17 cellular contexts compared by ENCODE assay signal in the genomic region with DNA sequence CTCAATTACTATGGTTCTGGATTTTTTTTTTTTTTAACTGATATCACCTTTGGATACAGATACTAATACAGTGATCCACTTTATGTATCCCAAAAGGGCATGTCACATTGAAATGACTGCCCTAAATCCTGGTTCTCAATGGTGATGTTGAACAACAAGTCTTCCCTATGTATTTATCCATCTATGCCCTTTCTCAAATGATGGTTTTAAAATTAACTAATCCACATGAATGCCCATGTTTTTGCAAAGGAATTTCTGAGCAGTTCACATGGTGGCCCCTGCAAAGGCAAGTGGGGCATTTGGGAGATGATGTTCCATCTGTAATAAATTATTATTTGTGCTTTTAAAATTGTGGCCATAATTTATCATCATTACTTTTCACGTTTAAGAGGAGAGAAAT. TPM values are rescaled to one million over a fixed set of nuclear protein-coding genes. Genes with fewer than 3 reads are reported as not detected.
DNase-seq lines count a peak whose midpoint lies in the region; ATAC-seq, FAIRE-seq and TF ChIP-seq lines count a peak whose summit lies in the region.
"Had no signal": no experiment of that assay in that cellular context is flagged by ENCODE, and none has a peak within 500 bp of the region (broad histone marks: within the 10 kb centered on the region; RNA-seq: fewer than 3 reads in every experiment).

No MANE protein-coding gene starts in this region.

- no peaks in the 10 kb centered on the region for H3K79me1 ChIP-seq in H9 (ENCODE audit: insufficient read depth, low read depth, low read length, poor library complexity, severe bottlenecking)

- 0% methylated on average over 1 of the region's 1 CpG for WGBS in K562 (ENCODE audit: insufficient coverage, low coverage, missing lambda C conversion rate)
- no CpG with 5 or more reads among the region's 1 CpG for WGBS in H9 (ENCODE audit: extremely low coverage, insufficient read length, low lambda C conversion rate)

- H3K9me3 Mint-ChIP-seq in neural progenitor cell (no peaks in the 10 kb centered on the region), H9 (no peaks in the 10 kb centered on the region; a peak in 3 of 5 replicates)
- H3K9me3 Mint-ChIP-seq: CD8-positive, alpha-beta T cell; GM23338 had no signal

- H4K91ac ChIP-seq in H9 (ENCODE audit: insufficient read length, low read depth, low read length): no peak overlapping the region

- CTCF ChIA-PET in K562 (lab: Yijun Ruan, JAX; ENCODE audit: low intra/inter-chr PET ratio): interaction anchor here (0.9 to 3.9 kb wide), 4 partner anchors 123 to 330 kb away, joined by 5 to 47 read pairs (median 8); no protein-coding TSS in a partner anchor

- H3K27ac ChIP-seq in K562 (ENCODE audit: extremely low read depth, low read depth, low read length) (no peak overlapping the region), neural progenitor cell (no peak overlapping the region), H9 (ENCODE audit: insufficient read length, low read depth, low read length) (no peak overlapping the region)
- H3K27ac ChIP-seq: A549; BLaER1 treated with 17β-estradiol and CSF1 and Interleukin-3, amounts not matched to agents 10 nM and 100 nM had no signal

- H4K5ac ChIP-seq in H9 (ENCODE audit: insufficient read length, low read depth, low read length): no peak overlapping the region

- no peak for DNase-seq in BE2C
- DNase-seq in K562 (ENCODE audit: extremely low read depth in 1 of 4, low spot score in 3 of 4): no peak
- peak; percentile 48 for DNase-seq in globus pallidus (ENCODE audit: low spot score)
- no peak for DNase-seq in neural progenitor cell (ENCODE audit: low spot score)
- no peak for DNase-seq in glomerular visceral epithelial cell (ENCODE audit: extremely low spot score)
- no peak for DNase-seq in H9
- DNase-seq in stimulated activated CD4-positive, alpha-beta T cell treated with anti-CD3 and anti-CD28 coated beads, Interleukin-15, amount 100 ng/mL, for 24 hours: no peak
- DNase-seq: CD8-positive, alpha-beta T cell; NCI-H2227 treated with DMSO at 0.1 percent for 48 hours; SHP77 had no signal

- H3K4me3 Mint-ChIP-seq in neural progenitor cell (peak overlapping the region; percentile 98), H9 (no peak overlapping the region)
- H3K4me3 Mint-ChIP-seq: CD8-positive, alpha-beta T cell; IgD-negative memory B cell had no signal

- H3K9ac ChIP-seq in K562 (ENCODE audit: insufficient read depth in 1 of 2, low read depth in 2 of 2, low read length in 2 of 2): peak overlapping the region in 1 of 2 experiments; percentile 18; a peak in 1 of 4 replicates
- no peak overlapping the region for H3K9ac ChIP-seq in neural progenitor cell
- no peak overlapping the region for H3K9ac ChIP-seq in H9 (ENCODE audit: extremely low read depth, insufficient read length, low read length)
- H3K9ac ChIP-seq: BLaER1 treated with 17β-estradiol and CSF1 and Interleukin-3, amounts not matched to agents 10 nM and 100 nM had no signal

- H2AK5ac ChIP-seq in H9 (ENCODE audit: insufficient read length, low read length): no peak overlapping the region

- BruUV-seq in K562 (replicated peaks; lab: Mats Ljungman, UMichigan): no TSS peak

- H3K4ac ChIP-seq in H9 (ENCODE audit: low read depth, low read length): no peak overlapping the region

- H3K27me3 Mint-ChIP-seq in neural progenitor cell (ENCODE audit: insufficient read depth, low read depth) (peaks cover 11% of the 10 kb centered on the region), H9 (ENCODE audit: low read depth) (peaks cover 81% of the 10 kb centered on the region)

- no peak overlapping the region for H3K14ac ChIP-seq in H9 (ENCODE audit: insufficient read depth, low read length)

- H3F3A ChIP-seq in neural progenitor cell (ENCODE audit: low read depth): peaks cover 16% of the 10 kb centered on the region

- H3K23ac ChIP-seq in H9 (ENCODE audit: insufficient read length, low read depth, low read length): no peak overlapping the region

- no peak overlapping the region for H4K8ac ChIP-seq in H9 (replicated peaks; ENCODE audit: insufficient read length, low read depth, low read length)

- no peaks in the 10 kb centered on the region for H3K9me1 ChIP-seq in K562 (ENCODE audit: control insufficient read depth, insufficient read depth, low read length)

- intact Hi-C loops in K562 (cut with micrococcal nuclease): loop anchor here (1.0 to 5.0 kb wide), 5 partner anchors 124 to 1710 kb away; no protein-coding TSS in a partner anchor

- H3K4me2 ChIP-seq in K562 (ENCODE audit: insufficient read depth, low read length) (peak overlapping the region; percentile 20; the same call in 1 of the 2 replicates), neural progenitor cell (no peak overlapping the region), H9 (ENCODE audit: insufficient read depth, insufficient read length, low read length) (no peak overlapping the region)
- H3K4me2 ChIP-seq: A549; BLaER1 treated with 17β-estradiol and CSF1 and Interleukin-3, amounts not matched to agents 10 nM and 100 nM had no signal

- TF ChIP-seq CTCF in BE2C (IDR thresholded peaks at IDR 0.05; ENCODE audit: low read depth, low read length): no peak
- TF ChIP-seq CTCF in K562 (IDR thresholded peaks at IDR 0.05 in 2 of 3, conservative IDR thresholded peaks at IDR 0.05 in 1 of 3; ENCODE audit: insufficient read depth in 2 of 3, low read depth in 1 of 3, low read length in 3 of 3): no peak
- no peak for TF ChIP-seq CTCF in neural progenitor cell (IDR thresholded peaks at IDR 0.05)
- no peak for TF ChIP-seq CTCF in H9 (conservative IDR thresholded peaks at IDR 0.05)

- H3K27me3 ChIP-seq in BE2C (no peaks in the 10 kb centered on the region), K562 (ENCODE audit: control insufficient read depth in 2 of 2, insufficient read depth in 2 of 2, low read length in 2 of 2) (no peaks in the 10 kb centered on the region), neural progenitor cell (peaks cover 84% of the 10 kb centered on the region), H9 (ENCODE audit: insufficient read depth, low read length) (peaks cover 4% of the 10 kb centered on the region; the same call in 1 of the 2 replicates)

- TF ChIP-seq RAD21 in K562 (CRISPR knock-in tag; conservative IDR thresholded peaks at IDR 0.05 in 1 of 2, IDR thresholded peaks at IDR 0.05 in 1 of 2): no peak

- peaks cover 15% of the 10 kb centered on the region for H3K36me3 ChIP-seq in BE2C
- H3K36me3 ChIP-seq in K562 (ENCODE audit: control insufficient read depth, insufficient read depth, low read length): peaks cover 3% of the 10 kb centered on the region; the same call in 1 of the 3 replicates
- no peaks in the 10 kb centered on the region for H3K36me3 ChIP-seq in neural progenitor cell
- H3K36me3 ChIP-seq: BLaER1 treated with 17β-estradiol and CSF1 and Interleukin-3, amounts not matched to agents 10 nM and 100 nM had no signal

- no peak overlapping the region for H3K56ac ChIP-seq in H9 (ENCODE audit: insufficient read length, low read depth, low read length)

- in situ Hi-C loops in K562 (cut with MboI): loop anchor here (5.0 to 25.0 kb wide), 4 partner anchors 140 to 1713 kb away; no protein-coding TSS in a partner anchor

- H3K4me1 Mint-ChIP-seq in neural progenitor cell (peaks cover 42% of the 10 kb centered on the region), H9 (peaks cover 32 to 35% of the 10 kb centered on the region in 2 experiments)

- H3K79me2 ChIP-seq in K562 (ENCODE audit: control insufficient read depth, insufficient read depth, low read length) (peaks cover 66% of the 10 kb centered on the region), neural progenitor cell (ENCODE audit: low read depth) (no peaks in the 10 kb centered on the region), H9 (ENCODE audit: insufficient read depth, low read length) (no peaks in the 10 kb centered on the region)

- H3K9me3 ChIP-seq in BE2C (no peaks in the 10 kb centered on the region), K562 (replicated peaks; ENCODE audit: control insufficient read depth, insufficient read depth, low read depth, low read length) (no peaks in the 10 kb centered on the region), neural progenitor cell (ENCODE audit: low read depth) (no peaks in the 10 kb centered on the region), H9 (ENCODE audit: control insufficient read depth, low read depth, low read length) (no peaks in the 10 kb centered on the region)
- H3K9me3 ChIP-seq: A549; BLaER1 treated with 17β-estradiol and CSF1 and Interleukin-3, amounts not matched to agents 10 nM and 100 nM had no signal

- no peak for ATAC-seq in K562
- ATAC-seq: A549; CD8-positive, alpha-beta T cell; GM23338 had no signal

- H2BK5ac ChIP-seq in H9 (ENCODE audit: insufficient read length, low read length): no peak overlapping the region

- H3K4me3 ChIP-seq in BE2C (ENCODE audit: low read depth, low read length) (peak overlapping the region; percentile 89), K562 (no peak overlapping the region), neural progenitor cell (no peak overlapping the region)
- H3K4me3 ChIP-seq: A549; BLaER1 treated with 17β-estradiol and CSF1 and Interleukin-3, amounts not matched to agents 10 nM and 100 nM had no signal

- H2BK20ac ChIP-seq in H9 (ENCODE audit: low read depth, low read length, poor library complexity, severe bottlenecking): no peak overlapping the region

- H3K36me3 Mint-ChIP-seq in neural progenitor cell (no peaks in the 10 kb centered on the region), H9 (ENCODE audit: insufficient read depth in 1 of 3, low read depth in 3 of 3) (no peaks in the 10 kb centered on the region)
- H3K36me3 Mint-ChIP-seq: CD8-positive, alpha-beta T cell; IgD-negative memory B cell had no signal

- H2AFZ ChIP-seq in K562 (ENCODE audit: low read depth, low read length): no peak overlapping the region
- H2AFZ ChIP-seq in neural progenitor cell (replicated peaks): no peak overlapping the region
- no peak overlapping the region for H2AFZ ChIP-seq in H9 (ENCODE audit: low read length)
- H2AFZ ChIP-seq: GM23338 had no signal

- H3T11ph ChIP-seq in H9 (ENCODE audit: low read length): no peak overlapping the region

- TF ChIP-seq EP300 in K562 (IDR thresholded peaks at IDR 0.05; ENCODE audit: low read length): no peak

- POLR2A ChIA-PET in K562 (lab: Yijun Ruan, JAX): interaction anchor here (1.0 to 1.1 kb wide), 3 partner anchors 20 to 155 kb away, joined by 3 to 4 read pairs (median 3); no protein-coding TSS in a partner anchor

- H3K18ac ChIP-seq in H9 (ENCODE audit: insufficient read length, low read depth, low read length): no peak overlapping the region

- no peak overlapping the region for H2BK15ac ChIP-seq in H9 (ENCODE audit: low read depth, low read length)

- H2BK120ac ChIP-seq in H9 (ENCODE audit: low read depth, low read length, poor library complexity, severe bottlenecking): no peak overlapping the region

- H3K4me1 ChIP-seq in BE2C: peaks cover 18% of the 10 kb centered on the region
- peaks cover 6 to 31% of the 10 kb centered on the region in 2 experiments; a peak in 4 of 5 replicates for H3K4me1 ChIP-seq in K562 (replicated peaks in 1 of 2; ENCODE audit: control insufficient read depth in 2 of 2, insufficient read depth in 2 of 2, low read length in 2 of 2)
- H3K4me1 ChIP-seq in neural progenitor cell: peaks cover 20% of the 10 kb centered on the region
- peaks cover 6% of the 10 kb centered on the region; the same call in 1 of the 2 replicates for H3K4me1 ChIP-seq in H9 (ENCODE audit: insufficient read depth, low read length)
- H3K4me1 ChIP-seq: A549 had no signal

- TF ChIP-seq POLR2A in K562 (conservative IDR thresholded peaks at IDR 0.05): no peak

- H4K20me1 ChIP-seq in K562 (replicated peaks; ENCODE audit: control insufficient read depth, insufficient read depth, low read length): no peaks in the 10 kb centered on the region
- H4K20me1 ChIP-seq in neural progenitor cell (ENCODE audit: low read depth): no peaks in the 10 kb centered on the region
- H4K20me1 ChIP-seq in H9 (ENCODE audit: control insufficient read depth, insufficient read depth, insufficient read length): no peaks in the 10 kb centered on the region
- H4K20me1 ChIP-seq: BLaER1 treated with 17β-estradiol and CSF1 and Interleukin-3, amounts not matched to agents 10 nM and 100 nM had no signal

- FAIRE-seq in K562 (lab: Jason Lieb, UNC): no peak
- FAIRE-seq: A549, GM12892, GM18507 had no signal

- H2BK12ac ChIP-seq in H9 (ENCODE audit: insufficient read length, low read depth, low read length): no peak overlapping the region

- peaks cover 25% of the 10 kb centered on the region for H3K23me2 ChIP-seq in H9 (ENCODE audit: insufficient read length, low read depth, low read length, poor library complexity, severe bottlenecking)

- no peak overlapping the region for H3K27ac Mint-ChIP-seq in neural progenitor cell
- H3K27ac Mint-ChIP-seq in H9: no peak overlapping the region
- H3K27ac Mint-ChIP-seq: CD8-positive, alpha-beta T cell; GM23338; IgD-negative memory B cell had no signal

RNA-seq across cellular contexts. Expression of a gene that starts 2.7 kb away (rescaled TPM):
- 32.3 TPM for polyA plus RNA-seq in BE2C (2012; ENCODE audit: insufficient read depth, insufficient read length, low read depth)
- 3.8 and 10.6 TPM in 2 replicates for total RNA-seq in K562 (2011; cell fraction: chromatin; rRNA removed; ENCODE audit: low replicate concordance)
- total RNA-seq in K562 (2011; cell fraction: nucleolus; rRNA removed): 2.0 and 3.2 TPM in 2 replicates
- total RNA-seq in K562 (2011; cell fraction: nucleoplasm; rRNA removed): 5.1 and 6.3 TPM in 2 replicates
- total RNA-seq in K562 (2014; rRNA removed) (3.1 and 3.3 TPM in 2 replicates), K562 (2014; rRNA removed; fragmentation: Illumina TruSeq; extraction: Trizol) (4.9 and 5.1 TPM in 2 replicates), K562 (2015; rRNA removed; fragmentation: Illumina TruSeq; extraction: Trizol) (7.4 and 7.8 TPM in 2 replicates), K562 (2021) (3.9 and 4.7 TPM in 2 replicates), neural progenitor cell (ENCODE audit: low replicate concordance) (1.2 and 1.5 TPM in 2 replicates), H9 (2021) (0.22 and 0.37 TPM in 2 replicates)
- polyA plus RNA-seq in K562 (2011; rRNA removed) (0.99 and 2.1 TPM in 2 replicates), K562 (2014; fragmentation: Illumina TruSeq; extraction: Trizol) (2.2 and 2.4 TPM in 2 replicates), K562 (2014; fragmentation: Nextera tagmentation; extraction: Ambion mirVana) (1 to 10 TPM in 1 of 2 experiments, under 1 TPM in 1; 0.90 to 1.5 TPM), K562 (2014; rRNA removed) (1.7 and 1.8 TPM in 2 replicates)
- 0.55 and 2.4 TPM in 2 replicates for polyA plus RNA-seq in K562 (2011; cell fraction: cytosol; rRNA removed)
- polyA plus RNA-seq in K562 (2011; cell fraction: nucleus; rRNA removed): 2.6 and 4.9 TPM in 2 replicates
- polyA plus RNA-seq in K562 (2012): 2.1 and 2.2 TPM in 2 replicates
- polyA minus RNA-seq in K562 (2011; rRNA and poly(A)+ RNA removed): 5.0 and 10.2 TPM in 2 replicates
- polyA minus RNA-seq in K562 (2011; cell fraction: cytosol; rRNA and poly(A)+ RNA removed): 0.76 and 2.3 TPM in 2 replicates
- 9.6 and 23.1 TPM in 2 replicates for polyA minus RNA-seq in K562 (2011; cell fraction: nucleus; rRNA and poly(A)+ RNA removed)
- total RNA-seq: CD8-positive, alpha-beta T cell; LHCN-M2 had no signal
- polyA plus RNA-seq: A549, IgD-negative memory B cell had no signal
